ENCODE assay signal across 8 cellular contexts in genomic region chr3:196537319-196537984, GRCh38. TPM values are rescaled to one million over a fixed set of nuclear protein-coding genes. Genes with fewer than 3 reads are reported as not detected.
A peak's percentile ranks its signal among the peaks of the same experiment; 100 is the strongest.
DNase-seq lines count a peak whose midpoint lies in the region; ATAC-seq and TF ChIP-seq lines count a peak whose summit lies in the region.

No MANE protein-coding gene starts in this region.

- DNase-seq in NCI-H446 (lab: John Stamatoyannopoulos, UW) (peak; percentile 29 to 38), NCI-H446 treated with DMSO at 0.1 percent for 48 hours (lab: John Stamatoyannopoulos, UW) (no peak), Panc1 (ENCODE audit: low read depth, low spot score) (no peak), right cardiac atrium (peak in 2 of 3 donors; percentile 23 to 69)
- DNase-seq in activated naive CD4-positive, alpha-beta T cell treated with Interleukin-2 at 50 U/mL for 16 hours = peak; percentile 66
- peak; percentile 66 for DNase-seq in stimulated activated CD4-positive, alpha-beta T cell treated with anti-CD3 and anti-CD28 coated beads, Interleukin-4, amount 100 ng/mL, for 1 hour

- CTCF ChIA-PET in Panc1 (lab: Charles Lee) = interaction anchor here (0.7 kb wide), 1 partner anchor 431 kb away, joined by 5 read pairs; no protein-coding TSS in a partner anchor

- intact Hi-C loops in Panc1 (cut with micrococcal nuclease; ENCODE audit: unreplicated experiment) (loop anchor here (5.0 kb wide), 1 partner anchor 150 kb away; no protein-coding TSS in a partner anchor), right cardiac atrium (cut with DNase I) (no loop called here)

- H3K27me3 ChIP-seq in Panc1 (ENCODE audit: control insufficient read depth, insufficient read depth, low read length) (no peaks in the 10 kb centered on the region), right cardiac atrium (ENCODE audit: control insufficient read depth, insufficient read depth) (no peaks in the 10 kb centered on the region)

- in situ Hi-C loops in Panc1 (cut with HindIII; ENCODE audit: low pct_unique_long_range_greater_than_20kb, low sequenced_read_pairs) = no loop called here

- H3K36me3 ChIP-seq in Panc1 (ENCODE audit: control insufficient read depth, insufficient read depth, low read length) = no peaks in the 10 kb centered on the region

- H3K27ac ChIP-seq in Panc1 (ENCODE audit: low read length) = no peak overlapping the region
- H3K27ac ChIP-seq in right cardiac atrium (ENCODE audit: low read length) = no peak overlapping the region

- ATAC-seq in Panc1 (no peak), right cardiac atrium (no peak), HG03521 (IDR thresholded peaks at IDR 0.05; ENCODE audit: unreplicated experiment) (no peak), HG02763 (IDR thresholded peaks at IDR 0.05; ENCODE audit: unreplicated experiment) (no peak)

- WGBS in right cardiac atrium = 43% methylated on average over 18 of the region's 18 CpGs

- H3K4me3 ChIP-seq in Panc1 (ENCODE audit: low read depth in 2 of 2, low read length in 2 of 2) = no peak overlapping the region
- H3K4me3 ChIP-seq in right cardiac atrium (ENCODE audit: low read length) = no peak overlapping the region

- POLR2A ChIA-PET in Panc1 (lab: Charles Lee) = no interaction called here

- peak; percentile 90 for TF ChIP-seq CTCF in Panc1 (IDR thresholded peaks at IDR 0.05)

- H3K4me1 ChIP-seq in Panc1 (ENCODE audit: control insufficient read depth, insufficient read depth, low read length) = no peaks in the 10 kb centered on the region
- no peaks in the 10 kb centered on the region for H3K4me1 ChIP-seq in right cardiac atrium (ENCODE audit: control insufficient read depth, insufficient read depth, low read length)

- no TSS peak for BruUV-seq in Panc1 (replicated peaks; lab: Mats Ljungman, UMichigan)

- H3K9me3 ChIP-seq in Panc1 (ENCODE audit: control insufficient read depth, insufficient read depth, low read depth, low read length) = no peaks in the 10 kb centered on the region
- H3K9me3 ChIP-seq in right cardiac atrium (ENCODE audit: control insufficient read depth, low read length) = no peaks in the 10 kb centered on the region

RNA-seq across cellular contexts. Expression of gene SMCO1, which starts 22.3 kb away (rescaled TPM):
- total RNA-seq in Panc1 (2021; ENCODE audit: unreplicated experiment) (not detected), right cardiac atrium (10 to 100 TPM; 12.1 to 48.1 (median 34.7) TPM)
- not detected for polyA plus RNA-seq in Panc1 (2012; ENCODE audit: insufficient read length)
- 46.1 TPM for polyA plus RNA-seq in right cardiac atrium

RNA-seq across cellular contexts. Expression of gene WDR53, which starts 30.9 kb away (rescaled TPM):
- total RNA-seq in Panc1 (2021; ENCODE audit: unreplicated experiment) = 18.6 TPM
- 15.6 TPM for polyA plus RNA-seq in Panc1 (2012; ENCODE audit: insufficient read length)
- 10 to 100 TPM in 2 of 4 donors, 1 to 10 TPM in 2; 8.3 to 10.2 (median 9.6) TPM for total RNA-seq in right cardiac atrium
- polyA plus RNA-seq in right cardiac atrium = 10.3 TPM

RNA-seq across cellular contexts. Expression of gene FBXO45, which starts 31.0 kb away (rescaled TPM):
- total RNA-seq in Panc1 (2021; ENCODE audit: unreplicated experiment) = 21.6 TPM
- polyA plus RNA-seq in Panc1 (2012; ENCODE audit: insufficient read length) = 8.2 TPM
- total RNA-seq in right cardiac atrium = 1 to 10 TPM; 4.9 to 7.6 (median 6.9) TPM
- 3.0 TPM for polyA plus RNA-seq in right cardiac atrium

RNA-seq across cellular contexts. Expression of gene RNF168, which starts 33.9 kb away (rescaled TPM):
- 21.3 TPM for total RNA-seq in Panc1 (2021; ENCODE audit: unreplicated experiment)
- polyA plus RNA-seq in Panc1 (2012; ENCODE audit: insufficient read length) = 5.8 TPM
- total RNA-seq in right cardiac atrium = 10 to 100 TPM; 18.5 to 24.9 (median 22.6) TPM
- 6.8 TPM for polyA plus RNA-seq in right cardiac atrium

Comparison
In these comparisons a context has a peak if more than half of its experiments do, and no peak if none do; other contexts are left out.
1. DNase-seq: peak in NCI-H446 (2 of 2), activated naive CD4-positive, alpha-beta T cell treated with Interleukin-2 at 50 U/mL for 16 hours (single experiment), right cardiac atrium (2 of 3) and stimulated activated CD4-positive, alpha-beta T cell treated with anti-CD3 and anti-CD28 coated beads, Interleukin-4, amount 100 ng/mL, for 1 hour (single experiment); none in NCI-H446 treated with DMSO at 0.1 percent for 48 hours (single experiment) and Panc1 (single experiment).
2. RNA of gene SMCO1, which starts 22.3 kb away (total RNA-seq): 12.1 to 48.1 TPM in right cardiac atrium; not detected in Panc1 (single experiment); every median in the first group is over 10 times any median in the second.